1 cellular context compared by ENCODE assay signal in the genomic region with DNA sequence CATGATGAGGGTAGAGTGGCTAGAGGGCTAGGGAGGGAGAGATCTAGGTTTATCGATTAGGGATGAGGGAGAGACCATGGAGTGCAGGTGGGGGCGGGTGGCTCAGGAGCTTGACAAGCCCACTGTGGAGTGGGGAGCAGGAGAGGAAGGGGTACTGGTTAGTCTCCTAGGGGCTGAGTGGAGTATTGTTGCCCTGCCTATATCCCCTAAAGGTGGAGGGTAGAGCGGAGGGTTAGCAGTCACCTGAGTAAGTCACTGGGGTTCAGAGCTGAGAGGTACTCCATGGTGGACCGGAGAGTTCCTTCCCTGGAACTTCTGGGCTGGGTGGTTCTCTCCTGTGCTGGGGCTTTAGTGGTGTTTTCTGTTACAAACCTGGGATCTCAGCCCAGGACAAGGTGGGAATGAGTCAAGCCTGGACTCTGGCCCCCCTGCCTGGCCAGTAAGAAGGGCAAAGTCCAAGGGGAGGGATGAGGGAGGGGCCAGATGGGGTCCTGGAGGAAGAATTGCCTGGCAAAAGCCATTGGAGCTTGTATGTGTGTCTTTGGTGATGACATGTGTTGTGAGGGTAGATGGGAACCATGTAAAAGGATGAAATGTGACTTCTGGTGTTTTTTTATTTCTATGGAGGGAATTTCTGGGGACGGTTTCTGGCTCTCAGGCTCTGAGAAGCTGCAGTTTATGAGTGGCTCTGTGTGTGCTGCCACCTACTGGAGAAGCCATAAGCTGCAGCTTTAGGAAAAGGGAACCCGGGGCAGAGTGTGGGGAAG.
TF ChIP-seq lines count a peak whose summit lies in the region.

Gene CIDEB, minus strand, starts transcription at position 403 of the 767 bp plus-strand sequence. Its CDS starts 119 bp downstream, at position 284.

TF ChIP-seq in HepG2, 621 proteins besides CTCF, POLR2A, EP300 and RAD21 (continued from another document and continues in another):
- TF ChIP-seq, protein P1, sequence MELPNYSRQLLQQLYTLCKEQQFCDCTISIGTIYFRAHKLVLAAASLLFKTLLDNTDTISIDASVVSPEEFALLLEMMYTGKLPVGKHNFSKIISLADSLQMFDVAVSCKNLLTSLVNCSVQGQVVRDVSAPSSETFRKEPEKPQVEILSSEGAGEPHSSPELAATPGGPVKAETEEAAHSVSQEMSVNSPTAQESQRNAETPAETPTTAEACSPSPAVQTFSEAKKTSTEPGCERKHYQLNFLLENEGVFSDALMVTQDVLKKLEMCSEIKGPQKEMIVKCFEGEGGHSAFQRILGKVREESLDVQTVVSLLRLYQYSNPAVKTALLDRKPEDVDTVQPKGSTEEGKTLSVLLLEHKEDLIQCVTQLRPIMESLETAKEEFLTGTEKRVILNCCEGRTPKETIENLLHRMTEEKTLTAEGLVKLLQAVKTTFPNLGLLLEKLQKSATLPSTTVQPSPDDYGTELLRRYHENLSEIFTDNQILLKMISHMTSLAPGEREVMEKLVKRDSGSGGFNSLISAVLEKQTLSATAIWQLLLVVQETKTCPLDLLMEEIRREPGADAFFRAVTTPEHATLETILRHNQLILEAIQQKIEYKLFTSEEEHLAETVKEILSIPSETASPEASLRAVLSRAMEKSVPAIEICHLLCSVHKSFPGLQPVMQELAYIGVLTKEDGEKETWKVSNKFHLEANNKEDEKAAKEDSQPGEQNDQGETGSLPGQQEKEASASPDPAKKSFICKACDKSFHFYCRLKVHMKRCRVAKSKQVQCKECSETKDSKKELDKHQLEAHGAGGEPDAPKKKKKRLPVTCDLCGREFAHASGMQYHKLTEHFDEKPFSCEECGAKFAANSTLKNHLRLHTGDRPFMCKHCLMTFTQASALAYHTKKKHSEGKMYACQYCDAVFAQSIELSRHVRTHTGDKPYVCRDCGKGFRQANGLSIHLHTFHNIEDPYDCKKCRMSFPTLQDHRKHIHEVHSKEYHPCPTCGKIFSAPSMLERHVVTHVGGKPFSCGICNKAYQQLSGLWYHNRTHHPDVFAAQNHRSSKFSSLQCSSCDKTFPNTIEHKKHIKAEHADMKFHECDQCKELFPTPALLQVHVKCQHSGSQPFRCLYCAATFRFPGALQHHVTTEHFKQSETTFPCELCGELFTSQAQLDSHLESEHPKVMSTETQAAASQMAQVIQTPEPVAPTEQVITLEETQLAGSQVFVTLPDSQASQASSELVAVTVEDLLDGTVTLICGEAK (IDR thresholded peaks at IDR 0.05): no peak
- TF ChIP-seq, protein P1 (CRISPR knock-in tag; IDR thresholded peaks at IDR 0.05): peak; percentile 76; the same call in 1 of the 2 replicates
- TF ChIP-seq CSRNP2 (CRISPR knock-in tag; conservative IDR thresholded peaks at IDR 0.05; ENCODE audit: low read depth) (no peak), ZNF432 (CRISPR knock-in tag; IDR thresholded peaks at IDR 0.05; ENCODE audit: borderline replicate concordance) (no peak), NR3C1 (CRISPR knock-in tag; IDR thresholded peaks at IDR 0.05) (no peak), RBAK (CRISPR knock-in tag; IDR thresholded peaks at IDR 0.05) (no peak), RCOR2 (CRISPR knock-in tag; IDR thresholded peaks at IDR 0.05) (peak; percentile 83; the same call in 1 of the 2 replicates), SMC3 (IDR thresholded peaks at IDR 0.05; ENCODE audit: low read length) (peak; percentile 75), CEBPZ (IDR thresholded peaks at IDR 0.05; ENCODE audit: low read length) (no peak), MTERF4 (CRISPR knock-in tag; IDR thresholded peaks at IDR 0.05) (peak; percentile 98), ZNF703 (CRISPR knock-in tag; IDR thresholded peaks at IDR 0.05; ENCODE audit: borderline replicate concordance) (no peak), SNAI1 (CRISPR knock-in tag; IDR thresholded peaks at IDR 0.05; ENCODE audit: borderline replicate concordance) (peak; percentile 91; the same call in 1 of the 2 replicates), ZNF724P (CRISPR knock-in tag; IDR thresholded peaks at IDR 0.05; ENCODE audit: borderline replicate concordance) (peak; percentile 87), CENPX (CRISPR knock-in tag; IDR thresholded peaks at IDR 0.05) (no peak), POGZ (CRISPR knock-in tag; IDR thresholded peaks at IDR 0.05) (peak; percentile 88), RXRB (CRISPR knock-in tag; IDR thresholded peaks at IDR 0.05; ENCODE audit: borderline replicate concordance) (peak; percentile 93), ZBTB21 (CRISPR knock-in tag; IDR thresholded peaks at IDR 0.05) (peak; percentile 47), ZMAT5 (CRISPR knock-in tag; IDR thresholded peaks at IDR 0.05; ENCODE audit: borderline replicate concordance, low read depth) (no peak), GPBP1L1 (CRISPR knock-in tag; IDR thresholded peaks at IDR 0.05) (no peak), ZNF615 (CRISPR knock-in tag; IDR thresholded peaks at IDR 0.05; ENCODE audit: borderline replicate concordance) (no peak), RFX3 (CRISPR knock-in tag; IDR thresholded peaks at IDR 0.05) (no peak), ZNF276 (CRISPR knock-in tag; IDR thresholded peaks at IDR 0.05; ENCODE audit: low read depth) (peak; percentile 75), NCOR1 (IDR thresholded peaks at IDR 0.05; ENCODE audit: borderline replicate concordance, low read length) (peak; percentile 100), KLF9 (CRISPR knock-in tag; IDR thresholded peaks at IDR 0.05; ENCODE audit: low read depth) (peak; percentile 90), IRX3 (CRISPR knock-in tag; IDR thresholded peaks at IDR 0.05; ENCODE audit: borderline replicate concordance, low read depth) (no peak), ZC3H4 (CRISPR knock-in tag; IDR thresholded peaks at IDR 0.05; ENCODE audit: borderline replicate concordance) (no peak)
- TF ChIP-seq, protein P2, sequence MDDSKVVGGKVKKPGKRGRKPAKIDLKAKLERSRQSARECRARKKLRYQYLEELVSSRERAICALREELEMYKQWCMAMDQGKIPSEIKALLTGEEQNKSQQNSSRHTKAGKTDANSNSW (CRISPR knock-in tag; IDR thresholded peaks at IDR 0.05; ENCODE audit: borderline replicate concordance): no peak
- TF ChIP-seq, protein P3, sequence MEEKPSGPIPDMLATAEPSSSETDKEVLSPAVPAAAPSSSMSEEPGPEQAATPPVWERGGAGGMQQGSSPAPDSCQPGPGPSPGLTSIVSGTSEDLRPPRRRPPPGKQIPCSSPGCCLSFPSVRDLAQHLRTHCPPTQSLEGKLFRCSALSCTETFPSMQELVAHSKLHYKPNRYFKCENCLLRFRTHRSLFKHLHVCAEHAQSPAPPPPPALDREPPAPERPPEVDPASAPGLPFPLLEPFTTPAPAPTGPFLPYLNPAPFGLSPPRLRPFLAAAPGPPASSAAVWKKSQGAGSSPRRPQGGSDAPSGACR (CRISPR knock-in tag; IDR thresholded peaks at IDR 0.05): no peak
- TF ChIP-seq, protein P4, sequence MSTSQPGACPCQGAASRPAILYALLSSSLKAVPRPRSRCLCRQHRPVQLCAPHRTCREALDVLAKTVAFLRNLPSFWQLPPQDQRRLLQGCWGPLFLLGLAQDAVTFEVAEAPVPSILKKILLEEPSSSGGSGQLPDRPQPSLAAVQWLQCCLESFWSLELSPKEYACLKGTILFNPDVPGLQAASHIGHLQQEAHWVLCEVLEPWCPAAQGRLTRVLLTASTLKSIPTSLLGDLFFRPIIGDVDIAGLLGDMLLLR (CRISPR knock-in tag; IDR thresholded peaks at IDR 0.05): 0 out of 2 replicates have a peak, but pooled peaks have one; percentile 50
